1 cellular context compared by ENCODE assay signal in genomic region chr3:45653205-45653604, GRCh38.
TF ChIP-seq lines count a peak whose summit lies in the region.

No MANE protein-coding gene starts in this region.

TF ChIP-seq in H1, 55 proteins besides CTCF, POLR2A, EP300 and RAD21:
- TF ChIP-seq SAP30 (IDR thresholded peaks at IDR 0.05; ENCODE audit: insufficient read depth, insufficient replicate concordance, low read length) (no peak), KDM1A (IDR thresholded peaks at IDR 0.05; ENCODE audit: borderline replicate concordance, low read length) (no peak), SP2 (IDR thresholded peaks at IDR 0.05; ENCODE audit: low read length) (no peak), MAFK (IDR thresholded peaks at IDR 0.05; ENCODE audit: low read depth, low read length) (no peak), YY1 (IDR thresholded peaks at IDR 0.05; ENCODE audit: low read depth, low read length) (no peak), TAF1 (IDR thresholded peaks at IDR 0.05; ENCODE audit: low read depth, low read length) (no peak)
- TF ChIP-seq, protein P1, sequence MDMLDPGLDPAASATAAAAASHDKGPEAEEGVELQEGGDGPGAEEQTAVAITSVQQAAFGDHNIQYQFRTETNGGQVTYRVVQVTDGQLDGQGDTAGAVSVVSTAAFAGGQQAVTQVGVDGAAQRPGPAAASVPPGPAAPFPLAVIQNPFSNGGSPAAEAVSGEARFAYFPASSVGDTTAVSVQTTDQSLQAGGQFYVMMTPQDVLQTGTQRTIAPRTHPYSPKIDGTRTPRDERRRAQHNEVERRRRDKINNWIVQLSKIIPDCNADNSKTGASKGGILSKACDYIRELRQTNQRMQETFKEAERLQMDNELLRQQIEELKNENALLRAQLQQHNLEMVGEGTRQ (IDR thresholded peaks at IDR 0.05; ENCODE audit: low read length): no peak
